In the genomic region with DNA sequence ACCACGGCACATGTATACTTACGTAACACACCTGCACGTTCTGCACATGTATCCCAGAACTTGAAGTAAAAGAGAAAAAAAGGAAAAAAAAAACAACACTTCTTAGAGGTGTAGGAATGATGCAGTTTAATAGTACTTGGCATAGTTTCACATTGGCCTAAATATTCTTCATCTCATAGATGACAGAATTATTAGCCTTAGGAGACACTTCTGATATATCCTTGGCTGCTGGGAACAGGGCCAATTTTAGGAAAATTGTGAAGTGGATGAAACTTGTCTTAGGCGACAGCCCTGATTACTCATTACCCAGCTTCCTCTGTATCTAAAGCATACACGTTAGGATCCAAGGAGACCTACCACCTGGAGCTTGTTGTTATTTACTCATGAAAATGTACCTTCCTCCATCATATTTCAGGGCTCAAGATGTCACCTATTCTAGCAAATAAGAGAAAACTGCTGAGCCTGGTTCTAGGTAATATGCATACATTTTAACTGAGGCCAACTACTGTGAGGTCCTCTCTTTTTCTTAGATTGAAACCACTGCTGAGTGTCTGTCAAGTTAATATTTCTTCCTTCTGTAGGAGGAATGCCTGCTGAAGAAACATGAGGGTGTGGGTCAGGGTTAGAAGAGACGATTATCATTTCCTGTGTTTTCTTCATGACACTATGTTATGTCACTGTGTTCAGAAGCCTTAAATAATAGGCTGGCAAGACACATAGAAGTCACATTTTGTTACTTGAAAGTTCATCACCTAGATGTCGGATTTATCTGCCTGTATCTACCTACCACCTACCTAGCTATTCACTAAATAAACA, we compare ENCODE assay signal across 1 cellular context.
A peak's percentile ranks its signal among the peaks of the same experiment; 100 is the strongest.
TF ChIP-seq lines count a peak whose summit lies in the region.

No MANE protein-coding gene starts in this region.

TF ChIP-seq in K562, 482 proteins besides CTCF, POLR2A, EP300 and RAD21 (continues in another document):
- TF ChIP-seq, protein P1, sequence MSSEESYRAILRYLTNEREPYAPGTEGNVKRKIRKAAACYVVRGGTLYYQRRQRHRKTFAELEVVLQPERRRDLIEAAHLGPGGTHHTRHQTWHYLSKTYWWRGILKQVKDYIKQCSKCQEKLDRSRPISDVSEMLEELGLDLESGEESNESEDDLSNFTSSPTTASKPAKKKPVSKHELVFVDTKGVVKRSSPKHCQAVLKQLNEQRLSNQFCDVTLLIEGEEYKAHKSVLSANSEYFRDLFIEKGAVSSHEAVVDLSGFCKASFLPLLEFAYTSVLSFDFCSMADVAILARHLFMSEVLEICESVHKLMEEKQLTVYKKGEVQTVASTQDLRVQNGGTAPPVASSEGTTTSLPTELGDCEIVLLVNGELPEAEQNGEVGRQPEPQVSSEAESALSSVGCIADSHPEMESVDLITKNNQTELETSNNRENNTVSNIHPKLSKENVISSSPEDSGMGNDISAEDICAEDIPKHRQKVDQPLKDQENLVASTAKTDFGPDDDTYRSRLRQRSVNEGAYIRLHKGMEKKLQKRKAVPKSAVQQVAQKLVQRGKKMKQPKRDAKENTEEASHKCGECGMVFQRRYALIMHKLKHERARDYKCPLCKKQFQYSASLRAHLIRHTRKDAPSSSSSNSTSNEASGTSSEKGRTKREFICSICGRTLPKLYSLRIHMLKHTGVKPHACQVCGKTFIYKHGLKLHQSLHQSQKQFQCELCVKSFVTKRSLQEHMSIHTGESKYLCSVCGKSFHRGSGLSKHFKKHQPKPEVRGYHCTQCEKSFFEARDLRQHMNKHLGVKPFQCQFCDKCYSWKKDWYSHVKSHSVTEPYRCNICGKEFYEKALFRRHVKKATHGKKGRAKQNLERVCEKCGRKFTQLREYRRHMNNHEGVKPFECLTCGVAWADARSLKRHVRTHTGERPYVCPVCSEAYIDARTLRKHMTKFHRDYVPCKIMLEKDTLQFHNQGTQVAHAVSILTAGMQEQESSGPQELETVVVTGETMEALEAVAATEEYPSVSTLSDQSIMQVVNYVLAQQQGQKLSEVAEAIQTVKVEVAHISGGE (CRISPR knock-in tag; IDR thresholded peaks at IDR 0.05), result no peak
- TF ChIP-seq ETV5 (CRISPR knock-in tag; IDR thresholded peaks at IDR 0.05; ENCODE audit: low read depth) (0 out of 2 replicates have a peak, but pooled peaks have one; percentile 21), ZNF134 (CRISPR knock-in tag; conservative IDR thresholded peaks at IDR 0.05) (no peak), SIN3B (IDR thresholded peaks at IDR 0.05; ENCODE audit: low read depth) (no peak), NFRKB (IDR thresholded peaks at IDR 0.05; ENCODE audit: low read depth) (no peak), MXI1 (IDR thresholded peaks at IDR 0.05; ENCODE audit: low read depth, low read length) (no peak), MEF2A (IDR thresholded peaks at IDR 0.05; ENCODE audit: control insufficient read depth, low read depth, low read length) (no peak), CBX5 (IDR thresholded peaks at IDR 0.05; ENCODE audit: borderline replicate concordance, low read depth) (no peak), KDM5B (IDR thresholded peaks at IDR 0.05; ENCODE audit: insufficient replicate concordance, low read depth, low read length) (no peak), ZBTB17 (CRISPR knock-in tag; IDR thresholded peaks at IDR 0.05) (no peak), SMARCA4 (IDR thresholded peaks at IDR 0.05) (peak; percentile 23; the same call in 1 of the 2 replicates), HNRNPH1 (optimal IDR thresholded peaks at IDR 0.05; ENCODE audit: low read depth, low read length) (no peak), KAT8 (IDR thresholded peaks at IDR 0.05; ENCODE audit: low read depth) (no peak), RFX7 (CRISPR knock-in tag; IDR thresholded peaks at IDR 0.05) (no peak), ATF7 (IDR thresholded peaks at IDR 0.05) (0 out of 2 replicates have a peak, but pooled peaks have one; percentile 8), MCM2 (IDR thresholded peaks at IDR 0.05; ENCODE audit: low read depth) (no peak)
- TF ChIP-seq, protein P2, sequence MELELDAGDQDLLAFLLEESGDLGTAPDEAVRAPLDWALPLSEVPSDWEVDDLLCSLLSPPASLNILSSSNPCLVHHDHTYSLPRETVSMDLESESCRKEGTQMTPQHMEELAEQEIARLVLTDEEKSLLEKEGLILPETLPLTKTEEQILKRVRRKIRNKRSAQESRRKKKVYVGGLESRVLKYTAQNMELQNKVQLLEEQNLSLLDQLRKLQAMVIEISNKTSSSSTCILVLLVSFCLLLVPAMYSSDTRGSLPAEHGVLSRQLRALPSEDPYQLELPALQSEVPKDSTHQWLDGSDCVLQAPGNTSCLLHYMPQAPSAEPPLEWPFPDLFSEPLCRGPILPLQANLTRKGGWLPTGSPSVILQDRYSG (tag; conservative IDR thresholded peaks at IDR 0.05; ENCODE audit: low read depth), result no peak
- TF ChIP-seq, protein P3, sequence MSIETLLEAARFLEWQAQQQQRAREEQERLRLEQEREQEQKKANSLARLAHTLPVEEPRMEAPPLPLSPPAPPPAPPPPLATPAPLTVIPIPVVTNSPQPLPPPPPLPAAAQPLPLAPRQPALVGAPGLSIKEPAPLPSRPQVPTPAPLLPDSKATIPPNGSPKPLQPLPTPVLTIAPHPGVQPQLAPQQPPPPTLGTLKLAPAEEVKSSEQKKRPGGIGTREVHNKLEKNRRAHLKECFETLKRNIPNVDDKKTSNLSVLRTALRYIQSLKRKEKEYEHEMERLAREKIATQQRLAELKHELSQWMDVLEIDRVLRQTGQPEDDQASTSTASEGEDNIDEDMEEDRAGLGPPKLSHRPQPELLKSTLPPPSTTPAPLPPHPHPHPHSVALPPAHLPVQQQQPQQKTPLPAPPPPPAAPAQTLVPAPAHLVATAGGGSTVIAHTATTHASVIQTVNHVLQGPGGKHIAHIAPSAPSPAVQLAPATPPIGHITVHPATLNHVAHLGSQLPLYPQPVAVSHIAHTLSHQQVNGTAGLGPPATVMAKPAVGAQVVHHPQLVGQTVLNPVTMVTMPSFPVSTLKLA (conservative IDR thresholded peaks at IDR 0.05), result peak in 1 of 2 experiments; percentile 38; a peak in 2 of 4 replicates
- TF ChIP-seq, protein P4, sequence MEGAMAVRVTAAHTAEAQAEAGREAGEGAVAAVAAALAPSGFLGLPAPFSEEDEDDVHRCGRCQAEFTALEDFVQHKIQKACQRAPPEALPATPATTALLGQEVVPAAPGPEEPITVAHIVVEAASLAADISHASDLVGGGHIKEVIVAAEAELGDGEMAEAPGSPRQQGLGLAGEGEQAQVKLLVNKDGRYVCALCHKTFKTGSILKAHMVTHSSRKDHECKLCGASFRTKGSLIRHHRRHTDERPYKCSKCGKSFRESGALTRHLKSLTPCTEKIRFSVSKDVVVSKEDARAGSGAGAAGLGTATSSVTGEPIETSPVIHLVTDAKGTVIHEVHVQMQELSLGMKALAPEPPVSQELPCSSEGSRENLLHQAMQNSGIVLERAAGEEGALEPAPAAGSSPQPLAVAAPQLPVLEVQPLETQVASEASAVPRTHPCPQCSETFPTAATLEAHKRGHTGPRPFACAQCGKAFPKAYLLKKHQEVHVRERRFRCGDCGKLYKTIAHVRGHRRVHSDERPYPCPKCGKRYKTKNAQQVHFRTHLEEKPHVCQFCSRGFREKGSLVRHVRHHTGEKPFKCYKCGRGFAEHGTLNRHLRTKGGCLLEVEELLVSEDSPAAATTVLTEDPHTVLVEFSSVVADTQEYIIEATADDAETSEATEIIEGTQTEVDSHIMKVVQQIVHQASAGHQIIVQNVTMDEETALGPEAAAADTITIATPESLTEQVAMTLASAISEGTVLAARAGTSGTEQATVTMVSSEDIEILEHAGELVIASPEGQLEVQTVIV (CRISPR knock-in tag; IDR thresholded peaks at IDR 0.05; ENCODE audit: borderline replicate concordance), result no peak
- TF ChIP-seq, protein P5, sequence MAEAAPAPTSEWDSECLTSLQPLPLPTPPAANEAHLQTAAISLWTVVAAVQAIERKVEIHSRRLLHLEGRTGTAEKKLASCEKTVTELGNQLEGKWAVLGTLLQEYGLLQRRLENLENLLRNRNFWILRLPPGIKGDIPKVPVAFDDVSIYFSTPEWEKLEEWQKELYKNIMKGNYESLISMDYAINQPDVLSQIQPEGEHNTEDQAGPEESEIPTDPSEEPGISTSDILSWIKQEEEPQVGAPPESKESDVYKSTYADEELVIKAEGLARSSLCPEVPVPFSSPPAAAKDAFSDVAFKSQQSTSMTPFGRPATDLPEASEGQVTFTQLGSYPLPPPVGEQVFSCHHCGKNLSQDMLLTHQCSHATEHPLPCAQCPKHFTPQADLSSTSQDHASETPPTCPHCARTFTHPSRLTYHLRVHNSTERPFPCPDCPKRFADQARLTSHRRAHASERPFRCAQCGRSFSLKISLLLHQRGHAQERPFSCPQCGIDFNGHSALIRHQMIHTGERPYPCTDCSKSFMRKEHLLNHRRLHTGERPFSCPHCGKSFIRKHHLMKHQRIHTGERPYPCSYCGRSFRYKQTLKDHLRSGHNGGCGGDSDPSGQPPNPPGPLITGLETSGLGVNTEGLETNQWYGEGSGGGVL (CRISPR knock-in tag; IDR thresholded peaks at IDR 0.05), result no peak
- TF ChIP-seq, protein P6, sequence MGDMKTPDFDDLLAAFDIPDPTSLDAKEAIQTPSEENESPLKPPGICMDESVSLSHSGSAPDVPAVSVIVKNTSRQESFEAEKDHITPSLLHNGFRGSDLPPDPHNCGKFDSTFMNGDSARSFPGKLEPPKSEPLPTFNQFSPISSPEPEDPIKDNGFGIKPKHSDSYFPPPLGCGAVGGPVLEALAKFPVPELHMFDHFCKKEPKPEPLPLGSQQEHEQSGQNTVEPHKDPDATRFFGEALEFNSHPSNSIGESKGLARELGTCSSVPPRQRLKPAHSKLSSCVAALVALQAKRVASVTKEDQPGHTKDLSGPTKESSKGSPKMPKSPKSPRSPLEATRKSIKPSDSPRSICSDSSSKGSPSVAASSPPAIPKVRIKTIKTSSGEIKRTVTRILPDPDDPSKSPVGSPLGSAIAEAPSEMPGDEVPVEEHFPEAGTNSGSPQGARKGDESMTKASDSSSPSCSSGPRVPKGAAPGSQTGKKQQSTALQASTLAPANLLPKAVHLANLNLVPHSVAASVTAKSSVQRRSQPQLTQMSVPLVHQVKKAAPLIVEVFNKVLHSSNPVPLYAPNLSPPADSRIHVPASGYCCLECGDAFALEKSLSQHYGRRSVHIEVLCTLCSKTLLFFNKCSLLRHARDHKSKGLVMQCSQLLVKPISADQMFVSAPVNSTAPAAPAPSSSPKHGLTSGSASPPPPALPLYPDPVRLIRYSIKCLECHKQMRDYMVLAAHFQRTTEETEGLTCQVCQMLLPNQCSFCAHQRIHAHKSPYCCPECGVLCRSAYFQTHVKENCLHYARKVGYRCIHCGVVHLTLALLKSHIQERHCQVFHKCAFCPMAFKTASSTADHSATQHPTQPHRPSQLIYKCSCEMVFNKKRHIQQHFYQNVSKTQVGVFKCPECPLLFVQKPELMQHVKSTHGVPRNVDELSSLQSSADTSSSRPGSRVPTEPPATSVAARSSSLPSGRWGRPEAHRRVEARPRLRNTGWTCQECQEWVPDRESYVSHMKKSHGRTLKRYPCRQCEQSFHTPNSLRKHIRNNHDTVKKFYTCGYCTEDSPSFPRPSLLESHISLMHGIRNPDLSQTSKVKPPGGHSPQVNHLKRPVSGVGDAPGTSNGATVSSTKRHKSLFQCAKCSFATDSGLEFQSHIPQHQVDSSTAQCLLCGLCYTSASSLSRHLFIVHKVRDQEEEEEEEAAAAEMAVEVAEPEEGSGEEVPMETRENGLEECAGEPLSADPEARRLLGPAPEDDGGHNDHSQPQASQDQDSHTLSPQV (IDR thresholded peaks at IDR 0.05), result peak; percentile 62
